ENCODE assay signal across 1 cellular context in the genomic region with DNA sequence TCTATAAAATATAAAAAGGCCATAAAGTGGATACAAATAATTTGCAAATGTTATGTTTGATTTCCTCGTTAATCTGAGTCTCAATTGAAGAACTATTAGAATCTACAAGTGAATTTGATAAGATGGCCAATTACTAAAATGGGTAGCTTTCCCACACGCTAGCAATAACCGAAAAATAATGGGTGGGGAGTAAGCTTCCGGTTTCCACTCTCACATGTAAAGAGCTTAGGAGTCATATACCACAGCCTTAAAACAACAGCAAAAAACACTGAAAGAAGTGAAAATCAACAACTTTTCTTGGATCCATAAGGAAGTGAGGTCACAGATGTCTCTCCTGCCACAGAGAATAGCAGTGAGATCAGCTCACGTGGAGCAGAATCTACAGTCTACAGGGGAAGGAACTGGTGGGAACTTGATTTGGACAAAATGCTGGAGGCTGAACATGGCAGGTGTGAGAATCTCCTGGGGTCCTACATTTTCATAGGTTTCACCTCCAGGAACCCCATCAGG.
TF ChIP-seq lines count a peak whose summit lies in the region.

No MANE protein-coding gene starts in this region.

TF ChIP-seq in GM12878, 131 proteins besides CTCF, POLR2A, EP300 and RAD21:
- TF ChIP-seq, protein P1, sequence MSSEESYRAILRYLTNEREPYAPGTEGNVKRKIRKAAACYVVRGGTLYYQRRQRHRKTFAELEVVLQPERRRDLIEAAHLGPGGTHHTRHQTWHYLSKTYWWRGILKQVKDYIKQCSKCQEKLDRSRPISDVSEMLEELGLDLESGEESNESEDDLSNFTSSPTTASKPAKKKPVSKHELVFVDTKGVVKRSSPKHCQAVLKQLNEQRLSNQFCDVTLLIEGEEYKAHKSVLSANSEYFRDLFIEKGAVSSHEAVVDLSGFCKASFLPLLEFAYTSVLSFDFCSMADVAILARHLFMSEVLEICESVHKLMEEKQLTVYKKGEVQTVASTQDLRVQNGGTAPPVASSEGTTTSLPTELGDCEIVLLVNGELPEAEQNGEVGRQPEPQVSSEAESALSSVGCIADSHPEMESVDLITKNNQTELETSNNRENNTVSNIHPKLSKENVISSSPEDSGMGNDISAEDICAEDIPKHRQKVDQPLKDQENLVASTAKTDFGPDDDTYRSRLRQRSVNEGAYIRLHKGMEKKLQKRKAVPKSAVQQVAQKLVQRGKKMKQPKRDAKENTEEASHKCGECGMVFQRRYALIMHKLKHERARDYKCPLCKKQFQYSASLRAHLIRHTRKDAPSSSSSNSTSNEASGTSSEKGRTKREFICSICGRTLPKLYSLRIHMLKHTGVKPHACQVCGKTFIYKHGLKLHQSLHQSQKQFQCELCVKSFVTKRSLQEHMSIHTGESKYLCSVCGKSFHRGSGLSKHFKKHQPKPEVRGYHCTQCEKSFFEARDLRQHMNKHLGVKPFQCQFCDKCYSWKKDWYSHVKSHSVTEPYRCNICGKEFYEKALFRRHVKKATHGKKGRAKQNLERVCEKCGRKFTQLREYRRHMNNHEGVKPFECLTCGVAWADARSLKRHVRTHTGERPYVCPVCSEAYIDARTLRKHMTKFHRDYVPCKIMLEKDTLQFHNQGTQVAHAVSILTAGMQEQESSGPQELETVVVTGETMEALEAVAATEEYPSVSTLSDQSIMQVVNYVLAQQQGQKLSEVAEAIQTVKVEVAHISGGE (CRISPR knock-in tag; IDR thresholded peaks at IDR 0.05), result no peak
- 0 out of 2 replicates have a peak, but pooled peaks have one; percentile 4 for TF ChIP-seq RUNX3 (IDR thresholded peaks at IDR 0.05; ENCODE audit: low read length)
- TF ChIP-seq CHD1 (IDR thresholded peaks at IDR 0.05; ENCODE audit: low read depth, low read length), result no peak
